In genomic region chr17:55124730-55125129, GRCh38 we compare ENCODE assay signal across 18 cellular contexts.
"Had no signal": no experiment of that assay in that cellular context is flagged by ENCODE, and none has a peak within 500 bp of the region (broad histone marks: within the 10 kb centered on the region; RNA-seq: fewer than 3 reads in every experiment).

No MANE protein-coding gene starts in this region.

- H3K27me3 ChIP-seq: dorsolateral prefrontal cortex, esophagus muscularis mucosa, foreskin keratinocyte, gastroesophageal sphincter, heart left ventricle, hepatocyte, left lung had no signal

- H3K4me2 ChIP-seq: hepatocyte had no signal

- H3K27ac ChIP-seq: coronary artery, dorsolateral prefrontal cortex, esophagus muscularis mucosa, foreskin keratinocyte, gastroesophageal sphincter, heart left ventricle, hepatocyte, left lung, lower lobe of right lung had no signal

- H2AFZ ChIP-seq: hepatocyte had no signal

- H3K4me3 ChIP-seq: coronary artery, dorsolateral prefrontal cortex, esophagus muscularis mucosa, gastroesophageal sphincter, heart left ventricle, hepatocyte, left lung, lower lobe of right lung had no signal

- H3K9me3 ChIP-seq: esophagus muscularis mucosa, gastroesophageal sphincter, heart left ventricle, left lung, lower lobe of right lung had no signal

- H3K36me3 ChIP-seq: esophagus muscularis mucosa, gastroesophageal sphincter, heart left ventricle, left lung, lower lobe of right lung had no signal

- DNase-seq: dermis blood vessel endothelial cell; dorsolateral prefrontal cortex; effector CD4-positive, alpha-beta T cell; effector memory CD4-positive, alpha-beta T cell; foreskin keratinocyte; heart left ventricle; hypothalamus; immature natural killer cell; islet precursor cell; kidney; left lung; left ventricle myocardium superior; lower lobe of right lung; mesenchymal stem cell had no signal

- ATAC-seq: foreskin keratinocyte, gastroesophageal sphincter, heart left ventricle, left lung, left ventricle myocardium superior, lower lobe of right lung had no signal

- H3K4me1 ChIP-seq: esophagus muscularis mucosa, foreskin keratinocyte, gastroesophageal sphincter, heart left ventricle, left lung, lower lobe of right lung had no signal
